8 cellular contexts compared by ENCODE assay signal in the genomic region with DNA sequence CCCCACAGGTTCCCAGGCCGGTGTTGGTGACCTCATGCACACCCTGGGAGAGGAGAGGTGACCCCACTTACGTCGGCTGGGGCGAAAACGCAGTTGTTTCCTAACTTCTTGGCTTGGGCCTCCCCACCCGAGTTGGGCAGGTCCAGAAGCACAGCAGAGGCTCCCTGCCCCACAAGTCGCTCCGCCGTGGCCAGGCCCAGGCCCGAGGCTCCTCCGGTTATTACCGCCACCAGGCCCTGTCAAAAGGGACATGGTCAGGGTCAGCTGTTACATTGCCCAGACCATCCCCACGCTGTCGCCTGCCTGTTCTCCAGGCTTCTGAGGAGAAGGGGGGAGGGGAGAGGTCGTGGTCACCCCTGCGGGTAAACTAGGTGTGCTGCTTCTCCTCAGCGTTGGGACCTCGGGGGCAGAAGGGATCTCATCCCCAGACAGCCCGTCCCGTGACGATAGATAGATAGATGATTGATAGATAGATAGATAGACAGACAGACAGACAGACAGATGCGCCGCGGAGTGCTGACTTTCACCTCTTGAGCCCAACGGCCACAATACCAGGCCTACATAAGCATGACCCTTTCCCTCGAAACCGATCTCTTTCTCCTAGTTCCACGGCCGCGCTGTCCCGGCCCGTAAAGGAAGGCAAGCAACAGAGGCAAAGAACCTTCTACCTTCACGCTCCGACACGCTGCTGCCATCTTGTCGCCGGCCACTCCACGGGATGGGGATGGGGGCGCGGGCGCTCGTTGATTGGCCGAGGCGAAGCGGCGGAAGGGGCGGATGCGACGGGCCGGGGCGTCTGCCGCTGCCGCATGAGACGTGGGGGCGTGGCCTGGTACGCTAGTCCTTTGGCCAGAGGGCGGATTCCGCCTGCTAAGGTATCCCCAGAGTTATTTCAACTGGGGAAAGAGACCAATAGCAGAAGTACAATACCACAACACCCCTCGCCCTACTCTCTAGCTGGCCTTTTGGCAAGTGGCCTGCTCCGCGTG. TPM values are rescaled to one million over a fixed set of nuclear protein-coding genes. Genes with fewer than 3 reads are reported as not detected.
A peak's percentile ranks its signal among the peaks of the same experiment; 100 is the strongest.
DNase-seq lines count a peak whose midpoint lies in the region; ATAC-seq lines count a peak whose summit lies in the region.

A gene (minus strand): TSS at position 720 of the 989 bp plus-strand sequence. CDS start 25 bp downstream, at position 695.

- 6% methylated on average over 40 of the region's 61 CpGs for WGBS in mesenchymal stem cell

- H3K4me1 Mint-ChIP-seq in CD8-positive, alpha-beta memory T cell = peaks cover 17 to 19% (median 18%) of the 10 kb centered on the region in 3 donors
- H3K4me1 Mint-ChIP-seq in effector memory CD8-positive, alpha-beta T cell (ENCODE audit: low read depth in 2 of 2) = peaks cover 10 to 13% of the 10 kb centered on the region in 2 donors

- POLR2A ChIA-PET in CD8-positive, alpha-beta memory T cell (lab: Charles Lee) = no interaction called here

- H2BK5ac ChIP-seq in mesenchymal stem cell (ENCODE audit: low read depth, low read length, poor library complexity, severe bottlenecking) = no peak within 1 kb of the TSS

- no peak within 1 kb of the TSS for H2AK5ac ChIP-seq in mesenchymal stem cell (ENCODE audit: low read length, severe bottlenecking)

- peak within 1 kb of the TSS; percentile 92 to 97 (median 94) for H3K4me3 Mint-ChIP-seq in CD8-positive, alpha-beta memory T cell
- peak within 1 kb of the TSS; percentile 85 to 93 for H3K4me3 Mint-ChIP-seq in effector memory CD8-positive, alpha-beta T cell

- peak within 1 kb of the TSS in 1 of 2 experiments; percentile 79 for H3K14ac ChIP-seq in mesenchymal stem cell (ENCODE audit: low read length in 2 of 2)

- H3K36me3 Mint-ChIP-seq in CD8-positive, alpha-beta memory T cell = peaks cover 0 to 33% (median 0%) of the 10 kb centered on the region in 3 donors
- peaks cover 11% of the 10 kb centered on the region for H3K36me3 Mint-ChIP-seq in effector memory CD8-positive, alpha-beta T cell (ENCODE audit: insufficient read depth)

- H3K9me3 ChIP-seq in CD8-positive, alpha-beta memory T cell (ENCODE audit: low read length) = no peaks in the 10 kb centered on the region
- no peaks in the 10 kb centered on the region for H3K9me3 ChIP-seq in mesenchymal stem cell (ENCODE audit: control insufficient read depth, low read length)

- peak within 1 kb of the TSS; percentile 61 for H2AFZ ChIP-seq in mesenchymal stem cell (ENCODE audit: low read depth, low read length)

- H3K4me3 ChIP-seq in CD8-positive, alpha-beta memory T cell (ENCODE audit: low read length) = peak within 1 kb of the TSS; percentile 77
- peak within 1 kb of the TSS; percentile 83 to 96 for H3K4me3 ChIP-seq in mesenchymal stem cell (ENCODE audit: insufficient read depth in 1 of 2, low read depth in 1 of 2, low read length in 2 of 2)

- DNase-seq in CD8-positive, alpha-beta memory T cell = peak; percentile 82 to 89 (median 82)
- peak; percentile 23 for DNase-seq in HS-5 (ENCODE audit: low read depth)
- peak; percentile 75 for DNase-seq in NOMO-1 treated with dmso at 0.1 percent for 144 hours (lab: John Stamatoyannopoulos, UW; ENCODE audit: unreplicated experiment)
- peak; percentile 51 to 70 (median 62) for DNase-seq in activated CD8-positive, alpha-beta memory T cell treated with anti-CD3 and anti-CD28 coated beads for 48 hours (ENCODE audit: low read depth in 2 of 3, low spot score in 2 of 3)
- DNase-seq in effector memory CD8-positive, alpha-beta T cell = peak; percentile 76 to 79 (median 76)
- DNase-seq in mesenchymal stem cell = peak; percentile 83
- DNase-seq in stimulated activated CD8-positive, alpha-beta memory T cell treated with anti-CD3 and anti-CD28 coated beads, Interleukin-15, amount 100 ng/mL, for 1 hour (ENCODE audit: low read depth) = peak; percentile 65

- H4K8ac ChIP-seq in mesenchymal stem cell (ENCODE audit: low read length) = peak within 1 kb of the TSS; percentile 94

- H3K4ac ChIP-seq in mesenchymal stem cell (ENCODE audit: low read depth in 1 of 2, low read length in 2 of 2) = peak within 1 kb of the TSS in 1 of 2 experiments; percentile 79

- peak within 1 kb of the TSS; percentile 2 to 84 for H3K18ac ChIP-seq in mesenchymal stem cell (ENCODE audit: low read depth in 1 of 2, low read length in 2 of 2)

- peak within 1 kb of the TSS in 1 of 2 experiments; percentile 39 for H2BK12ac ChIP-seq in mesenchymal stem cell (ENCODE audit: low read length in 2 of 2)

- H3K27me3 Mint-ChIP-seq in CD8-positive, alpha-beta memory T cell = peaks cover 0 to 11% of the 10 kb centered on the region in 2 donors
- H3K27me3 Mint-ChIP-seq in effector memory CD8-positive, alpha-beta T cell = no peaks in the 10 kb centered on the region

- peak within 1 kb of the TSS; percentile 79 for H3K4me2 ChIP-seq in mesenchymal stem cell (ENCODE audit: low read length, poor library complexity, severe bottlenecking)

- no peaks in the 10 kb centered on the region for H3K27me3 ChIP-seq in CD8-positive, alpha-beta memory T cell (ENCODE audit: insufficient read depth, low read length, poor library complexity, severe bottlenecking)
- peaks cover 0 to 44% of the 10 kb centered on the region in 2 experiments for H3K27me3 ChIP-seq in mesenchymal stem cell (ENCODE audit: control insufficient read depth in 1 of 2, insufficient read depth in 1 of 2, low read length in 2 of 2)

- H3K9ac ChIP-seq in mesenchymal stem cell (ENCODE audit: low read length) = peak within 1 kb of the TSS; percentile 96

- H4K91ac ChIP-seq in mesenchymal stem cell (ENCODE audit: low read length) = no peak within 1 kb of the TSS

- no peak within 1 kb of the TSS for H2BK120ac ChIP-seq in mesenchymal stem cell (ENCODE audit: low read depth, low read length)

- H3K9me3 Mint-ChIP-seq in CD8-positive, alpha-beta memory T cell = no peaks in the 10 kb centered on the region
- no peaks in the 10 kb centered on the region for H3K9me3 Mint-ChIP-seq in effector memory CD8-positive, alpha-beta T cell

- peak; percentile 49 for ATAC-seq in GM19468 (IDR thresholded peaks at IDR 0.05; ENCODE audit: extremely low read depth, unreplicated experiment)
- peak; percentile 98 for ATAC-seq in effector memory CD8-positive, alpha-beta T cell (replicated peaks)

- peak within 1 kb of the TSS; percentile 88 to 98 (median 97) for H3K27ac Mint-ChIP-seq in CD8-positive, alpha-beta memory T cell
- H3K27ac Mint-ChIP-seq in effector memory CD8-positive, alpha-beta T cell = peak within 1 kb of the TSS; percentile 93 to 97

- H3K79me1 ChIP-seq in mesenchymal stem cell (replicated peaks; ENCODE audit: low read length, poor library complexity, severe bottlenecking) = peaks cover 19% of the 10 kb centered on the region

- peaks cover 14% of the 10 kb centered on the region for H3K4me1 ChIP-seq in CD8-positive, alpha-beta memory T cell (ENCODE audit: insufficient read depth, low read length)
- peaks cover 3% of the 10 kb centered on the region for H3K4me1 ChIP-seq in mesenchymal stem cell (ENCODE audit: control insufficient read depth, insufficient read depth, low read depth, low read length)

- CTCF ChIA-PET in CD8-positive, alpha-beta memory T cell (lab: Charles Lee) = no interaction called here

- H3K23ac ChIP-seq in mesenchymal stem cell (ENCODE audit: low read length in 2 of 2) = no peak within 1 kb of the TSS

- H3K27ac ChIP-seq in CD8-positive, alpha-beta memory T cell (ENCODE audit: low read depth, low read length) = peak within 1 kb of the TSS; percentile 77
- peak within 1 kb of the TSS; percentile 47 for H3K27ac ChIP-seq in mesenchymal stem cell (ENCODE audit: low read length, poor library complexity, severe bottlenecking)

- H3K36me3 ChIP-seq in CD8-positive, alpha-beta memory T cell (ENCODE audit: insufficient read depth, low read length) = peaks cover 4% of the 10 kb centered on the region
- peaks cover 28 to 34% of the 10 kb centered on the region in 2 experiments for H3K36me3 ChIP-seq in mesenchymal stem cell (ENCODE audit: control insufficient read depth in 1 of 2, insufficient read depth in 2 of 2, low read depth in 1 of 2, low read length in 2 of 2)

- H2BK15ac ChIP-seq in mesenchymal stem cell (ENCODE audit: low read depth, poor library complexity, severe bottlenecking) = no peak within 1 kb of the TSS

RNA-seq across cellular contexts. Expression of the gene that starts here (rescaled TPM):
- 100 to 1,000 TPM; 150 to 155 TPM for total RNA-seq in CD8-positive, alpha-beta memory T cell
- polyA plus RNA-seq in CD8-positive, alpha-beta memory T cell = 151 TPM
- polyA plus RNA-seq in mesenchymal stem cell (2013, experiment 1 of 2) = 69.4 TPM
- polyA plus RNA-seq in mesenchymal stem cell (2013, experiment 2 of 2) = 69.8 TPM

Comparison
In these comparisons a context has a peak if more than half of its experiments do, and no peak if none do; other contexts are left out.
1. Peak in every context shown above with its lines: DNase-seq, ATAC-seq, H3K4me3 ChIP-seq and H3K27ac ChIP-seq.
2. DNase-seq: peak in every context shown above with its lines; median percentile 83 in mesenchymal stem cell; 82 in CD8-positive, alpha-beta memory T cell; 76 in effector memory CD8-positive, alpha-beta T cell; 75 in NOMO-1 treated with dmso at 0.1 percent for 144 hours; 65 in stimulated activated CD8-positive, alpha-beta memory T cell treated with anti-CD3 and anti-CD28 coated beads, Interleukin-15, amount 100 ng/mL, for 1 hour; 62 in activated CD8-positive, alpha-beta memory T cell treated with anti-CD3 and anti-CD28 coated beads for 48 hours; 23 in HS-5.